In the genomic region with DNA sequence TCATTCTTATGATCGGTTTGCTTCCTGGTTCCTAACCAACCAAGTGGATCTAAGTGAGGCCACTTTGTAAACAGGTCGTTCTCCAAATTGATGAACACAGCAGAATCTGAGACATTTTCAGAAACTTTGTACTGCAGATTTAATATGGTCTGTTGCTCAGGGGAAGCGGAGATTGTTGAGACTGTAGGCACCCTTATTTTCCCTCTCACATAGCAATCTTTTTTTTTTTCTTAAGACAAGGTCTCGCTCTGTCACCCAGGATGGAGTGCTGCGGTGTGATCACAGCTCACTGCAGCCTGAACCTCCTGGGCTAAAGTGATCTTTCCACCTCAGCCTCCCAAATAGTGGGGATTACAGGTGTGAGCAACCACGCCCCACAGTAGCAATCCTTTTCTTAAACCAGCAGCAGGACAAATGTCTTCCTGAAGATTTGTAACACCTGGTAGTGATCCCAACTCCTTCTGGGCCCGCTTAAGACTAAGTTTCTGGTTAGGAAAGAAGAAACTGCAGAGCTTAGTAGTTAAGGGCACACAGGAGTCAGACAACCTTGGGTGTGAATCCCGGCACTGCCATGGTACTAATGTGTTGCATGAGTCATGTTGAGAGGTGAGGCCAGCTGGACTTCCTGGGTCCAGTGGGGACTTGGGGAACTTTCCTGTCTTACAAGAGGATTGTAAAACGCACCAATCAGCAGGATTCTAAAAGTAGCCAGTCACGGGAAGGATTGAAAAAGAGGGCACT, we compare ENCODE assay signal across 10 cellular contexts. TPM values are rescaled to one million over a fixed set of nuclear protein-coding genes. Genes with fewer than 3 reads are reported as not detected.
DNase-seq lines count a peak whose midpoint lies in the region; ATAC-seq and TF ChIP-seq lines count a peak whose summit lies in the region.
"Had no signal": no experiment of that assay in that cellular context is flagged by ENCODE, and none has a peak within 500 bp of the region (broad histone marks: within the 10 kb centered on the region; RNA-seq: fewer than 3 reads in every experiment).

No MANE protein-coding gene starts in this region.

- TF ChIP-seq CTCF in endodermal cell (conservative IDR thresholded peaks at IDR 0.05) (no peak), neural crest cell (conservative IDR thresholded peaks at IDR 0.05) (no peak)

- no peaks in the 10 kb centered on the region for H3K36me3 ChIP-seq in MG63
- H3K36me3 ChIP-seq in endodermal cell (ENCODE audit: control insufficient read depth, insufficient read depth, low read length): no peaks in the 10 kb centered on the region
- H3K36me3 ChIP-seq: upper lobe of right lung had no signal

- H3K4me1 Mint-ChIP-seq in endodermal cell (peaks cover 26% of the 10 kb centered on the region), neural crest cell (peaks cover 12% of the 10 kb centered on the region)

- DNase-seq in Caki2 (ENCODE audit: low read depth): peak; percentile 77
- peak; percentile 24 for DNase-seq in MG63
- DNase-seq in endodermal cell: peak; percentile 52
- DNase-seq in neural crest cell (ENCODE audit: low read depth, low spot score): no peak
- no peak for DNase-seq in KG1 (lab: John Stamatoyannopoulos, UW)
- DNase-seq in NCI-H2196 treated with DMSO at 0.1 percent for 48 hours (lab: John Stamatoyannopoulos, UW; ENCODE audit: unreplicated experiment): no peak
- DNase-seq in stimulated activated CD4-positive, alpha-beta T cell treated with anti-CD3 and anti-CD28 coated beads, Interleukin-4, amount 100 ng/mL, for 1 hour: no peak
- DNase-seq: NCI-H1694, upper lobe of right lung had no signal

- WGBS in endodermal cell (ENCODE audit: insufficient coverage in 1 of 2, insufficient read length in 1 of 2), 2 experiments: 93 to 95% methylated on average over 7 to 10 of the region's 10 CpGs

- H3K4me3 ChIP-seq in MG63 (no peak overlapping the region), endodermal cell (ENCODE audit: low read length) (no peak overlapping the region)
- H3K4me3 ChIP-seq: upper lobe of right lung had no signal

- H3K27me3 ChIP-seq in MG63 (no peaks in the 10 kb centered on the region), endodermal cell (ENCODE audit: control insufficient read depth, insufficient read depth, low read length, poor library complexity, severe bottlenecking) (no peaks in the 10 kb centered on the region)
- H3K27me3 ChIP-seq: upper lobe of right lung had no signal

- H3K36me3 Mint-ChIP-seq in endodermal cell (ENCODE audit: low read depth) (no peaks in the 10 kb centered on the region), neural crest cell (ENCODE audit: low read depth) (no peaks in the 10 kb centered on the region)

- no peak overlapping the region for H3K27ac ChIP-seq in endodermal cell (ENCODE audit: low read depth, low read length)

- in situ Hi-C loops in Caki2 (cut with HindIII; ENCODE audit: low pct_unique_long_range_greater_than_20kb, low sequenced_read_pairs): no loop called here

- H3K27ac Mint-ChIP-seq in endodermal cell (peak overlapping the region; percentile 31), neural crest cell (ENCODE audit: unreplicated experiment) (no peak overlapping the region)

- no peak overlapping the region for H3K9ac ChIP-seq in endodermal cell (ENCODE audit: extremely low read depth, low read length, poor library complexity, severe bottlenecking)

- peaks cover 4% of the 10 kb centered on the region for H3K4me1 ChIP-seq in endodermal cell (ENCODE audit: control insufficient read depth, insufficient read depth, low read length)
- H3K4me1 ChIP-seq: upper lobe of right lung had no signal

- H3K9me3 Mint-ChIP-seq in endodermal cell (no peaks in the 10 kb centered on the region), neural crest cell (no peaks in the 10 kb centered on the region)

- no peak overlapping the region for H3K4me3 Mint-ChIP-seq in endodermal cell
- peak overlapping the region; percentile 64 for H3K4me3 Mint-ChIP-seq in neural crest cell

- H3K9me3 ChIP-seq in MG63 (peaks cover 3% of the 10 kb centered on the region), endodermal cell (ENCODE audit: control insufficient read depth, low read length) (no peaks in the 10 kb centered on the region)
- H3K9me3 ChIP-seq: upper lobe of right lung had no signal

- H3K27me3 Mint-ChIP-seq in endodermal cell (ENCODE audit: insufficient read depth) (no peaks in the 10 kb centered on the region), neural crest cell (ENCODE audit: low read depth) (peaks cover 18% of the 10 kb centered on the region)

- no peak for ATAC-seq in HG03097 (IDR thresholded peaks at IDR 0.05; ENCODE audit: low FRiP score, unreplicated experiment)
- ATAC-seq: upper lobe of right lung had no signal

RNA-seq across cellular contexts. Expression of gene EZR, which starts 48.4 kb away (rescaled TPM):
- 171 and 201 TPM in 2 replicates for total RNA-seq in Caki2 (2014; rRNA removed; shearing (Covaris generic); ENCODE audit: low replicate concordance)
- 226 and 236 TPM in 2 replicates for total RNA-seq in MG63 (2014; rRNA removed; shearing (Covaris generic); ENCODE audit: low replicate concordance)
- total RNA-seq in endodermal cell (100 to 1,000 TPM; 145 to 209 TPM), neural crest cell (86.7 and 88.2 TPM in 2 replicates)
- 118 TPM for polyA plus RNA-seq in endodermal cell (2013, experiment 1 of 2)
- polyA plus RNA-seq in endodermal cell (2013, experiment 2 of 2): 115 TPM

Comparison
In these comparisons a context has a peak if more than half of its experiments do, and no peak if none do; other contexts are left out.
1. DNase-seq: peak in Caki2 (single experiment), MG63 (single experiment) and endodermal cell (single experiment); none in neural crest cell (single experiment), KG1 (single experiment), NCI-H2196 treated with DMSO at 0.1 percent for 48 hours (single experiment) and stimulated activated CD4-positive, alpha-beta T cell treated with anti-CD3 and anti-CD28 coated beads, Interleukin-4, amount 100 ng/mL, for 1 hour (single experiment).